ENCODE assay signal across 25 cellular contexts in the genomic region with DNA sequence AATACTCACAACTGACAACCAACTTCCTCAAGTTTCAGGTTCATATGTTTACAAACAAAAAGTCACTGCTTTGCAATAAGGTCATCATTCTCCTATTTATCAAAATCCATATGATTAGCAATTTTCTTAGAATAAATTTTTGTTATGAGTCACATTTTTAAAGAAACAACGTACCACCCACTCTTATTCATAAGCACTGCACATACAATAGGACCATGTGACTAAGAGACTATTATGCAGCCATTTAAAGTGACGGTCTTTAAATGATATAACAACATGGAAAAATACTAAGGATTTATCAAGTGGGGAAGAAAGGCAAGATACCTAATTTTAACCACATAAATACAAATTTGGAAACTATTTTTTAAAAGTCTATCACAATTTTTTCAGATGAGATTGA. TPM values are rescaled to one million over a fixed set of nuclear protein-coding genes. Genes with fewer than 3 reads are reported as not detected.
A peak's percentile ranks its signal among the peaks of the same experiment; 100 is the strongest.
DNase-seq lines count a peak whose midpoint lies in the region; ATAC-seq and TF ChIP-seq lines count a peak whose summit lies in the region.
"Had no signal": no experiment of that assay in that cellular context is flagged by ENCODE, and none has a peak within 500 bp of the region (broad histone marks: within the 10 kb centered on the region; RNA-seq: fewer than 3 reads in every experiment).

No MANE protein-coding gene starts in this region.

- H3K27me3 ChIP-seq in left ventricle myocardium inferior (ENCODE audit: low read depth), result no peaks in the 10 kb centered on the region
- H3K27me3 ChIP-seq: cardiac muscle cell, heart right ventricle, ovary, right atrium auricular region, upper lobe of right lung had no signal

- H3K27ac ChIP-seq in left ventricle myocardium inferior (replicated peaks), result no peak overlapping the region
- H3K27ac ChIP-seq: cardiac muscle cell, coronary artery, heart right ventricle, ovary, right atrium auricular region, RWPE1, upper lobe of right lung had no signal

- H3K36me3 ChIP-seq in left ventricle myocardium inferior, result peaks cover 24% of the 10 kb centered on the region
- H3K36me3 ChIP-seq: ovary had no signal

- no peaks in the 10 kb centered on the region for H3K9me3 ChIP-seq in T-helper 17 cell (ENCODE audit: control insufficient read depth, low read length, poor library complexity, severe bottlenecking)
- H3K9me3 ChIP-seq in left ventricle myocardium inferior (replicated peaks), result no peaks in the 10 kb centered on the region
- H3K9me3 ChIP-seq: heart right ventricle, mucosa of descending colon, ovary, right atrium auricular region, upper lobe of right lung had no signal

- no peak for DNase-seq in stimulated activated naive CD8-positive, alpha-beta T cell treated with anti-CD3 and anti-CD28 coated beads, Interleukin-15, Interleukin-2, amounts not matched to agents 100 U/mL and 50 U/mL, for 24 hours
- no peak for DNase-seq in T-helper 17 cell
- peak; percentile 33 for DNase-seq in fibroblast of mammary gland (ENCODE audit: low read depth)
- DNase-seq in DMS153 treated with DMSO at 0.1 percent for 48 hours (lab: John Stamatoyannopoulos, UW; ENCODE audit: unreplicated experiment), result no peak
- DNase-seq in left ventricle myocardium inferior, result no peak
- DNase-seq: activated CD8-positive, alpha-beta memory T cell treated with anti-CD3 and anti-CD28 coated beads, Interleukin-2, amount 50 U/mL, for 48 hours; activated naive CD4-positive, alpha-beta T cell treated with Interleukin-2 at 50 U/mL for 16 hours; effector memory CD4-positive, alpha-beta T cell; foreskin fibroblast; heart right ventricle; mucosa of descending colon; MV-4-11; NCI-H146; NCI-H446; NCI-H774; ovary; stimulated activated CD4-positive, alpha-beta T cell treated with anti-CD3 and anti-CD28 coated beads, Interleukin-2, amount 100 ng/mL, for 24 hours; upper lobe of right lung had no signal

- peak overlapping the region; percentile 68 for H3K27ac Mint-ChIP-seq in stimulated activated naive CD8-positive, alpha-beta T cell treated with anti-CD3 and anti-CD28 coated beads, Interleukin-15, Interleukin-2, amounts not matched to agents 100 ng/mL and 50 ng/mL, for 24 hours
- peak overlapping the region; percentile 91 for H3K27ac Mint-ChIP-seq in T-helper 17 cell
- H3K27ac Mint-ChIP-seq: CD14-positive monocyte had no signal

- TF ChIP-seq CTCF in fibroblast of mammary gland (conservative IDR thresholded peaks at IDR 0.05; ENCODE audit: control insufficient read depth, insufficient read depth, low read depth, low read length) (no peak), left ventricle myocardium inferior (IDR thresholded peaks at IDR 0.05; ENCODE audit: borderline replicate concordance) (no peak)

- peaks cover 70% of the 10 kb centered on the region for H3K4me1 Mint-ChIP-seq in stimulated activated naive CD8-positive, alpha-beta T cell treated with anti-CD3 and anti-CD28 coated beads, Interleukin-15, Interleukin-2, amounts not matched to agents 100 ng/mL and 50 ng/mL, for 24 hours (ENCODE audit: low read depth)
- peaks cover 15% of the 10 kb centered on the region for H3K4me1 Mint-ChIP-seq in T-helper 17 cell

- H3K4me3 Mint-ChIP-seq in stimulated activated naive CD8-positive, alpha-beta T cell treated with anti-CD3 and anti-CD28 coated beads, Interleukin-15, Interleukin-2, amounts not matched to agents 100 ng/mL and 50 ng/mL, for 24 hours, result no peak overlapping the region
- no peak overlapping the region for H3K4me3 Mint-ChIP-seq in T-helper 17 cell
- H3K4me3 Mint-ChIP-seq: CD14-positive monocyte had no signal

- no peaks in the 10 kb centered on the region for H3K9me3 Mint-ChIP-seq in stimulated activated naive CD8-positive, alpha-beta T cell treated with anti-CD3 and anti-CD28 coated beads, Interleukin-15, Interleukin-2, amounts not matched to agents 100 ng/mL and 50 ng/mL, for 24 hours
- H3K9me3 Mint-ChIP-seq: CD14-positive monocyte had no signal

- H3K27me3 Mint-ChIP-seq in stimulated activated naive CD8-positive, alpha-beta T cell treated with anti-CD3 and anti-CD28 coated beads, Interleukin-15, Interleukin-2, amounts not matched to agents 100 ng/mL and 50 ng/mL, for 24 hours, result no peaks in the 10 kb centered on the region
- H3K27me3 Mint-ChIP-seq in T-helper 17 cell, result no peaks in the 10 kb centered on the region

- peaks cover 48% of the 10 kb centered on the region for H3K36me3 Mint-ChIP-seq in stimulated activated naive CD8-positive, alpha-beta T cell treated with anti-CD3 and anti-CD28 coated beads, Interleukin-15, Interleukin-2, amounts not matched to agents 100 ng/mL and 50 ng/mL, for 24 hours (ENCODE audit: low read depth)
- H3K36me3 Mint-ChIP-seq in T-helper 17 cell (ENCODE audit: low read depth), result peaks cover 2% of the 10 kb centered on the region

- intact Hi-C loops in left ventricle myocardium inferior (cut with micrococcal nuclease), result no loop called here

- no peak overlapping the region for H3K4me3 ChIP-seq in fibroblast of mammary gland (ENCODE audit: control insufficient read depth, low read depth, low read length)
- no peak overlapping the region for H3K4me3 ChIP-seq in left ventricle myocardium inferior
- H3K4me3 ChIP-seq: cardiac muscle cell, coronary artery, heart right ventricle, mucosa of descending colon, ovary, right atrium auricular region, upper lobe of right lung had no signal

- H3K4me1 ChIP-seq in left ventricle myocardium inferior, result peaks cover 49% of the 10 kb centered on the region
- H3K4me1 ChIP-seq: right atrium auricular region had no signal

- no peak for ATAC-seq in stimulated activated naive CD8-positive, alpha-beta T cell treated with anti-CD3 and anti-CD28 coated beads, Interleukin-15, Interleukin-2, amounts not matched to agents 100 U/mL and 50 U/mL, for 24 hours
- ATAC-seq in T-helper 17 cell, result no peak
- ATAC-seq in HG02852 (IDR thresholded peaks at IDR 0.05; ENCODE audit: unreplicated experiment), result no peak
- ATAC-seq: heart right ventricle, mucosa of descending colon, upper lobe of right lung had no signal

RNA-seq across cellular contexts. Expression of gene REPS1, which starts 40.0 kb away (rescaled TPM):
- total RNA-seq in T-helper 17 cell, result 10 to 100 TPM; 73.4 to 88.6 TPM
- total RNA-seq in left ventricle myocardium inferior, result 30.6 TPM
